33 cellular contexts compared by ENCODE assay signal in the genomic region with DNA sequence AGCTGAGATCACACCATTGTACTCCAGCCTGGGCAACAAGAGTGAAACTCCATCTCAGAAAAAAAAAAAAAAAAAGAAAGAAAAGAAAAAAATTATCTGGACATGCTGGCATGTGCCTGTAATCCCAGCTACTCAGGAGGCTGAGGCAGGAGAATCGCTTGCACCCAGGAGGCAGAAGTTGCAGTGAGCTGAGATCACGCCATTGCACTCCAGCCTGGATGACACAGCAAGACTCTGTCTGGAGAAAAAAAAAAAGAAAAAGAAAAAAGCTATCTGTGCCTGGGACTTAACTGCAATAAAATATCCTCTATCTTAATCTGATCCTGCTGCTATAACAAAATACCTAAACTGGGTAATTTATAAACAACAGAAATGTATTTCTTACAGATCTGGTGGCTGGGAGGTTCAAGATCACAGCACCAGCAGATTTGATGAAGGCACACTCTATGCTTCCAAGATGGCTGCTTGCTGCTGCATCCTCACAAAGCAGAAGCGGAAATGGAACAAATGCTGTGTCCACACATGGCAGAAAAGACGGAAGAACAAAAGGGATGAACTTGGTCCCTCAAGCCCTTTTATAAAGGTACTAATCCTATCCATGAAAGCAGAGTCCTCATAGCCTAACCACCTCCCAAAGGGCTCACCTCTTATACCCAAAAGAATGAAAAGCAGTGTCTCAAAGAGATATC.
"Had no signal": no experiment of that assay in that cellular context is flagged by ENCODE, and none has a peak within 500 bp of the region (broad histone marks: within the 10 kb centered on the region; RNA-seq: fewer than 3 reads in every experiment).

No MANE protein-coding gene starts in this region.

- H3K27me3 Mint-ChIP-seq: activated CD4-positive, alpha-beta memory T cell treated with anti-CD3 and anti-CD28 coated beads for 36 hours; activated CD4-positive, alpha-beta T cell treated with anti-CD3 and anti-CD28 coated beads for 36 hours; activated CD4-positive, alpha-beta T cell treated with anti-CD3 and anti-CD28 coated beads, Interleukin-2, amount 10 ng/mL, durations not matched to agents 24 days and 14 days; activated CD8-positive, alpha-beta memory T cell treated with anti-CD3 and anti-CD28 coated beads, Interleukin-2, amount 10 ng/mL, durations not matched to agents 7 days and 5 days; T-helper 17 cell had no signal

- H3K9me3 ChIP-seq: ascending aorta, colonic mucosa had no signal

- H3K27me3 ChIP-seq: ascending aorta, breast epithelium, cardiac muscle cell, colonic mucosa, dorsolateral prefrontal cortex had no signal

- ATAC-seq: activated CD4-positive, alpha-beta T cell treated with anti-CD3 and anti-CD28 coated beads for 36 hours; activated CD8-positive, alpha-beta memory T cell treated with anti-CD3 and anti-CD28 coated beads, Interleukin-2, amount 10 ng/mL, durations not matched to agents 7 days and 5 days; activated CD8-positive, alpha-beta T cell treated with anti-CD3 and anti-CD28 coated beads, Interleukin-2, amount 10 ng/mL, durations not matched to agents 7 days and 5 days; activated naive CD4-positive, alpha-beta T cell treated with anti-CD3 and anti-CD28 coated beads, Interleukin-2, amount 50 U/mL, for 72 hours; esophagus mucosa; T-helper 17 cell had no signal

- H3K36me3 ChIP-seq: ascending aorta, breast epithelium, cardiac muscle cell, colonic mucosa had no signal

- H3K27ac ChIP-seq: ascending aorta, breast epithelium, cardiac muscle cell, colonic mucosa, dorsolateral prefrontal cortex had no signal

- H3K4me1 ChIP-seq: ascending aorta, breast epithelium, colonic mucosa had no signal

- H3K36me3 Mint-ChIP-seq: activated naive CD4-positive, alpha-beta T cell treated with anti-CD3 and anti-CD28 coated beads, Interleukin-2, amount 50 U/mL, for 72 hours; activated naive CD8-positive, alpha-beta T cell treated with anti-CD3 and anti-CD28 coated beads, Interleukin-2, amount 10 ng/mL, durations not matched to agents 7 days and 5 days had no signal

- H3K4me1 Mint-ChIP-seq: activated CD4-positive, alpha-beta T cell treated with anti-CD3 and anti-CD28 coated beads, Interleukin-2, amount 10 ng/mL, durations not matched to agents 24 days and 14 days; activated CD8-positive, alpha-beta memory T cell treated with anti-CD3 and anti-CD28 coated beads, Interleukin-2, amount 10 ng/mL, durations not matched to agents 7 days and 5 days; T-helper 17 cell had no signal

- H3K4me3 ChIP-seq: ascending aorta, breast epithelium, cardiac muscle cell, colonic mucosa, dorsolateral prefrontal cortex had no signal

- H3K4me3 Mint-ChIP-seq: activated CD4-positive, alpha-beta memory T cell treated with anti-CD3 and anti-CD28 coated beads for 36 hours; activated CD4-positive, alpha-beta T cell treated with anti-CD3 and anti-CD28 coated beads for 36 hours; activated CD4-positive, alpha-beta T cell treated with anti-CD3 and anti-CD28 coated beads, Interleukin-2, amount 10 ng/mL, durations not matched to agents 24 days and 14 days; activated CD8-positive, alpha-beta memory T cell treated with anti-CD3 and anti-CD28 coated beads, Interleukin-2, amount 10 ng/mL, durations not matched to agents 7 days and 5 days; activated CD8-positive, alpha-beta T cell treated with anti-CD3 and anti-CD28 coated beads, Interleukin-2, amount 10 ng/mL, durations not matched to agents 7 days and 5 days; activated naive CD4-positive, alpha-beta T cell treated with anti-CD3 and anti-CD28 coated beads for 36 hours; activated naive CD8-positive, alpha-beta T cell treated with anti-CD3 and anti-CD28 coated beads, Interleukin-2, amount 10 ng/mL, durations not matched to agents 7 days and 5 days; activated T-helper 1 cell treated with anti-CD3 and anti-CD28 coated beads, Interleukin-12 subunit alpha, Interleukin-12 subunit beta, Interleukin-2, Interleukin-4 antibody, amounts not matched to agents 30 ng/mL and 10 ng/mL and 1 ng/mL, durations not matched to agents 14 hours and 24 hours and 36 hours; brain; endodermal cell; T-helper 17 cell; T-helper 2 cell treated with Interferon-gamma antibody and Interleukin-4, amounts not matched to agents 5 μg/mL and 100 μg/mL, for 36 hours had no signal

- DNase-seq: activated CD4-positive, alpha-beta memory T cell treated with anti-CD3 and anti-CD28 coated beads for 36 hours; activated CD4-positive, alpha-beta T cell treated with anti-CD3 and anti-CD28 coated beads for 36 hours; activated CD4-positive, alpha-beta T cell treated with anti-CD3 and anti-CD28 coated beads, Interleukin-2, amount 10 ng/mL, durations not matched to agents 24 days and 14 days; activated CD4-positive, CD25-positive, alpha-beta regulatory T cell; activated CD4-positive, CD25-positive, alpha-beta regulatory T cell treated with anti-CD3 and anti-CD28 coated beads, Interleukin-2, amount 50 U/mL, for 72 hours; activated CD8-positive, alpha-beta memory T cell treated with anti-CD3 and anti-CD28 coated beads, Interleukin-2, amount 10 ng/mL, durations not matched to agents 7 days and 5 days; activated CD8-positive, alpha-beta memory T cell treated with anti-CD3 and anti-CD28 coated beads, Interleukin-2, amount 50 U/mL, for 4 hours; activated CD8-positive, alpha-beta T cell treated with anti-CD3 and anti-CD28 coated beads, Interleukin-2, amount 10 ng/mL, durations not matched to agents 7 days and 5 days; activated effector memory CD4-positive, alpha-beta T cell treated with anti-CD3 and anti-CD28 coated beads, Interleukin-2, amount 50 U/mL, for 16 hours; activated naive CD4-positive, alpha-beta T cell treated with anti-CD3 and anti-CD28 coated beads for 36 hours; activated naive CD8-positive, alpha-beta T cell treated with anti-CD3 and anti-CD28 coated beads, Interleukin-2, amount 10 ng/mL, durations not matched to agents 7 days and 5 days; activated T-cell treated with anti-CD3 and anti-CD28 coated beads, Interleukin-2, amount 50 U/mL, for 1 hour; activated T-cell treated with anti-CD3 and anti-CD28 coated beads, Interleukin-2, amount 50 U/mL, for 48 hours; central memory CD4-positive, alpha-beta T cell; cerebellar nuclear complex; colonic mucosa; dorsolateral prefrontal cortex; effector memory CD4-positive, alpha-beta T cell; endodermal cell; foreskin fibroblast; head of caudate nucleus; T-helper 17 cell; T1000 had no signal

- FAIRE-seq: frontal cortex had no signal

- H3K27ac Mint-ChIP-seq: activated CD4-positive, alpha-beta memory T cell treated with anti-CD3 and anti-CD28 coated beads for 36 hours; activated CD4-positive, alpha-beta T cell treated with anti-CD3 and anti-CD28 coated beads for 36 hours; activated CD4-positive, alpha-beta T cell treated with anti-CD3 and anti-CD28 coated beads, Interleukin-2, amount 10 ng/mL, durations not matched to agents 24 days and 14 days; activated CD8-positive, alpha-beta memory T cell treated with anti-CD3 and anti-CD28 coated beads, Interleukin-2, amount 10 ng/mL, durations not matched to agents 7 days and 5 days; activated CD8-positive, alpha-beta T cell treated with anti-CD3 and anti-CD28 coated beads, Interleukin-2, amount 10 ng/mL, durations not matched to agents 7 days and 5 days; activated naive CD4-positive, alpha-beta T cell treated with anti-CD3 and anti-CD28 coated beads for 36 hours; activated naive CD8-positive, alpha-beta T cell treated with anti-CD3 and anti-CD28 coated beads, Interleukin-2, amount 10 ng/mL, durations not matched to agents 7 days and 5 days; activated T-helper 1 cell treated with anti-CD3 and anti-CD28 coated beads, Interleukin-12 subunit alpha, Interleukin-12 subunit beta, Interleukin-2, Interleukin-4 antibody, amounts not matched to agents 30 ng/mL and 10 ng/mL and 1 ng/mL, durations not matched to agents 14 hours and 24 hours and 36 hours; activated T-helper 2 cell treated with anti-CD3 and anti-CD28 coated beads, Interferon-gamma antibody, Interleukin-2, Interleukin-4, amounts not matched to agents 10 μg/mL and 5 μg/mL and 100 μg/mL, durations not matched to agents 14 hours and 24 hours and 36 hours; brain; endodermal cell; T-helper 17 cell; T-helper 2 cell treated with Interferon-gamma antibody and Interleukin-4, amounts not matched to agents 5 μg/mL and 100 μg/mL, for 36 hours had no signal
